ENCODE assay signal across 8 cellular contexts in genomic region chr13:53266757-53267156, GRCh38.
"Had no signal": no experiment of that assay in that cellular context is flagged by ENCODE, and none has a peak within 500 bp of the region (broad histone marks: within the 10 kb centered on the region; RNA-seq: fewer than 3 reads in every experiment).

No MANE protein-coding gene starts in this region.

- H3K4me3 ChIP-seq: GM23248, K562 had no signal

- H3K4me3 Mint-ChIP-seq: H9 had no signal

- DNase-seq: GM23248, GOT3, H9, HCEC 1CT, IMR-90, KG1 had no signal

- H3K27ac Mint-ChIP-seq: H9 had no signal

- ATAC-seq: K562 had no signal

- H3K27ac ChIP-seq: GM23248 had no signal

- H3K9ac ChIP-seq: GM23248 had no signal

- FAIRE-seq: HTR-8/SVneo, K562 had no signal
